ENCODE assay signal across 8 cellular contexts in the genomic region with DNA sequence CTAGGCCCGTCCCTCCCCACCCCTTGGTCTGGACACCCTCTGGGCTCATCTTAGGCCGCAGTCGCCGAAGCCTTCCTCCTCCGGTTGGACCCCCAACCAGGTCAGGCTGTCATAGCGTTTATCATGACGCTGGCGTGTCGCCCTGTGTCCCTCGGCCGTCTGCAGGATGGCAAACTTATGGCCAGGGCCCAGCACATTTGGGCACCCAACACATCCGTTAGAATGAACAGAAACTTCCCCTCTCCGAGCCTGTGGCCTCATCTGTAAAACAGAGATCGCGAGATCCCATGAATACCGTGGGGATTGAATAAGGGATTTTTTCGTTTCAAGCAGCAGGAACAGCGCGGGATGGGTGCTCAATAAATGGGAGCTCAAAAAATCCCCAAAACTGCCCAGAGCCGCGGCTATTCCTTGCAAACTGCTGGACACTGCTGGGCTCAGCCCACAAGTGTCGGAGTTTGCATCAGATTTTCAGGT. TPM values are rescaled to one million over a fixed set of nuclear protein-coding genes. Genes with fewer than 3 reads are reported as not detected.
DNase-seq lines count a peak whose midpoint lies in the region; ATAC-seq and TF ChIP-seq lines count a peak whose summit lies in the region.

No MANE protein-coding gene starts in this region.

- no peaks in the 10 kb centered on the region for H4K20me1 ChIP-seq in OCI-LY7 (ENCODE audit: insufficient read depth, low read length)

- BruUV-seq in OCI-LY7 (replicated peaks; lab: Mats Ljungman, UMichigan): TSS peak; percentile 99

- H3K27me3 ChIP-seq in BJ (ENCODE audit: control insufficient read depth, insufficient read depth, low read length) (no peaks in the 10 kb centered on the region), layer of hippocampus (ENCODE audit: control insufficient read depth, insufficient read depth, low read length) (no peaks in the 10 kb centered on the region)

- no peaks in the 10 kb centered on the region for H3K9me3 ChIP-seq in OCI-LY7 (ENCODE audit: low read length)

- POLR2A ChIA-PET in BJ (lab: Charles Lee): interaction anchor here (0.6 kb wide), 1 partner anchor 93 kb away, joined by 4 read pairs; no protein-coding TSS in a partner anchor
- POLR2A ChIA-PET in OCI-LY7 (lab: Charles Lee): interaction anchor here (0.7 to 2.3 kb wide), 4 partner anchors 25 to 370 kb away, joined by 3 to 9 read pairs (median 6); no protein-coding TSS in a partner anchor

- in situ Hi-C loops in KBM-7 (cut with MboI; ENCODE audit: low pct_unique_long_range_greater_than_20kb, low sequenced_read_pairs): no loop called here

- peaks cover 18% of the 10 kb centered on the region for H3K4me1 ChIP-seq in OCI-LY7 (ENCODE audit: insufficient read depth, low read length, poor library complexity, severe bottlenecking)

- H3K36me3 ChIP-seq in BJ (ENCODE audit: control insufficient read depth, insufficient read depth, low read length) (no peaks in the 10 kb centered on the region; the same call in 1 of the 2 replicates), OCI-LY7 (ENCODE audit: insufficient read depth, low read length) (no peaks in the 10 kb centered on the region)

- H3K9me2 ChIP-seq in OCI-LY7 (ENCODE audit: insufficient read depth, low read length): no peaks in the 10 kb centered on the region

- TF ChIP-seq POLR2A in GM18505 (IDR thresholded peaks at IDR 0.05; ENCODE audit: borderline replicate concordance, extremely low read depth, insufficient read depth, insufficient read length): peak; percentile 16

- H3K79me2 ChIP-seq in OCI-LY7 (ENCODE audit: insufficient read depth, low read depth, low read length): peaks cover 25% of the 10 kb centered on the region

- TF ChIP-seq CTCF in BJ (IDR thresholded peaks at IDR 0.05; ENCODE audit: insufficient read depth, low read depth, low read length) (no peak), OCI-LY7 (conservative IDR thresholded peaks at IDR 0.05; ENCODE audit: low read length) (no peak)

- H3K27ac ChIP-seq in OCI-LY7 (ENCODE audit: low read depth, low read length, poor library complexity, severe bottlenecking): peak overlapping the region; percentile 47
- H3K27ac ChIP-seq in layer of hippocampus (ENCODE audit: low read depth, low read length): peak overlapping the region; percentile 89

- CTCF ChIA-PET in BJ (lab: Yijun Ruan, JAX) (interaction anchor here (1.1 to 1.4 kb wide), 4 partner anchors 18 to 310 kb away, joined by 3 to 5 read pairs (median 3); no protein-coding TSS in a partner anchor), OCI-LY7 (lab: Charles Lee; ENCODE audit: unreplicated experiment) (no interaction called here)

- ATAC-seq in GM18505 (IDR thresholded peaks at IDR 0.05; ENCODE audit: unreplicated experiment) (peak; percentile 24), HG02885 (IDR thresholded peaks at IDR 0.05; ENCODE audit: poor library complexity, unreplicated experiment) (peak; percentile 25)

- DNase-seq in BJ (ENCODE audit: low read depth): peak; percentile 28
- no peak for DNase-seq in OCI-LY7 (ENCODE audit: low spot score)
- peak; percentile 29 for DNase-seq in brain pericyte (ENCODE audit: low read depth, low spot score)
- DNase-seq in stromal cell of bone marrow (ENCODE audit: low read depth): peak; percentile 60
- DNase-seq in KBM-7: no peak

- H3K4me3 ChIP-seq in BJ (ENCODE audit: low read depth, low read length): peak overlapping the region; percentile 100
- H3K4me3 ChIP-seq in OCI-LY7 (ENCODE audit: low read depth, low read length, poor library complexity, severe bottlenecking): peak overlapping the region; percentile 100

- peak overlapping the region; percentile 97 for H3K4me2 ChIP-seq in OCI-LY7 (ENCODE audit: low read length)

- H2AFZ ChIP-seq in OCI-LY7 (ENCODE audit: low read length): peak overlapping the region; percentile 93

- intact Hi-C loops in OCI-LY7 (cut with micrococcal nuclease; ENCODE audit: unreplicated experiment): loop anchor here (10.0 kb wide), 1 partner anchor 200 kb away; no protein-coding TSS in a partner anchor

RNA-seq across cellular contexts. Expression of gene AP5Z1, which starts 0.6 kb away (rescaled TPM):
- polyA plus RNA-seq in BJ (2011; rRNA removed): 16.7 and 27.3 TPM in 2 replicates
- polyA minus RNA-seq in BJ (2011; rRNA and poly(A)+ RNA removed): 9.5 and 12.4 TPM in 2 replicates
- total RNA-seq in OCI-LY7 (2014; rRNA removed; shearing (Covaris generic)): 35.0 and 37.0 TPM in 2 replicates
- total RNA-seq in OCI-LY7 (2022): 32.1 and 32.8 TPM in 2 replicates

Comparison
In these comparisons a context has a peak if more than half of its experiments do, and no peak if none do; other contexts are left out.
1. DNase-seq: peak in BJ (single experiment), brain pericyte (single experiment) and stromal cell of bone marrow (single experiment); none in OCI-LY7 (single experiment) and KBM-7 (single experiment).